ENCODE assay signal across 9 cellular contexts in genomic region chr1:231178970-231179369, GRCh38. TPM values are rescaled to one million over a fixed set of nuclear protein-coding genes. Genes with fewer than 3 reads are reported as not detected.
"Had no signal": no experiment of that assay in that cellular context is flagged by ENCODE, and none has a peak within 500 bp of the region (broad histone marks: within the 10 kb centered on the region; RNA-seq: fewer than 3 reads in every experiment).

No MANE protein-coding gene starts in this region.

- H3K4me3 ChIP-seq: GM12878 had no signal

- FAIRE-seq: G401.6, GM12878, GM12891, GM12892, GM18507, GM19239 had no signal

- ATAC-seq: GM12878 had no signal

- DNase-seq: GDM1, GF-D8 had no signal

RNA-seq across cellular contexts. Expression of gene TRIM67, which starts 17.1 kb away (rescaled TPM):
- total RNA-seq: G401, GM12878 had no signal
